In genomic region chr20:58457083-58457680, GRCh38 we compare ENCODE assay signal across 1 cellular context.
TF ChIP-seq lines count a peak whose summit lies in the region.

No MANE protein-coding gene starts in this region.

TF ChIP-seq in H1, 55 proteins besides CTCF, POLR2A, EP300 and RAD21:
- TF ChIP-seq SP1 (IDR thresholded peaks at IDR 0.05; ENCODE audit: low read depth, low read length) (no peak), KDM4A (IDR thresholded peaks at IDR 0.05; ENCODE audit: low read depth, low read length, severe bottlenecking) (no peak), TAF1 (IDR thresholded peaks at IDR 0.05; ENCODE audit: low read depth, low read length) (no peak), SAP30 (IDR thresholded peaks at IDR 0.05; ENCODE audit: insufficient read depth, insufficient replicate concordance, low read length) (no peak), TCF12 (IDR thresholded peaks at IDR 0.05; ENCODE audit: low read depth, low read length) (no peak), TBP (IDR thresholded peaks at IDR 0.05; ENCODE audit: low read depth, low read length) (no peak), TAF7 (optimal IDR thresholded peaks at IDR 0.05; ENCODE audit: borderline replicate concordance, low read depth, low read length) (no peak), BCL11A (IDR thresholded peaks at IDR 0.05; ENCODE audit: low read depth in 2 of 2, low read length in 2 of 2) (no peak), CTBP2 (IDR thresholded peaks at IDR 0.05; ENCODE audit: borderline replicate concordance, insufficient read depth, insufficient read length, low read length) (no peak), SP4 (IDR thresholded peaks at IDR 0.05; ENCODE audit: low read length) (no peak), MAX (IDR thresholded peaks at IDR 0.05) (no peak), GABPA (IDR thresholded peaks at IDR 0.05; ENCODE audit: borderline replicate concordance, insufficient read depth, low read length) (no peak), RNF2 (IDR thresholded peaks at IDR 0.05; ENCODE audit: borderline replicate concordance, low read depth, low read length, missing control alignments, poor library complexity, severe bottlenecking) (no peak), EZH2 (IDR thresholded peaks at IDR 0.05; ENCODE audit: low read depth, low read length, severe bottlenecking) (no peak), JUN (IDR thresholded peaks at IDR 0.05; ENCODE audit: low read depth, low read length) (no peak), TEAD4 (IDR thresholded peaks at IDR 0.05; ENCODE audit: low read depth, low read length) (no peak)
